In genomic region chr6:111972714-111973678, GRCh38 we compare ENCODE assay signal across 8 cellular contexts.
DNase-seq lines count a peak whose midpoint lies in the region; ATAC-seq lines count a peak whose summit lies in the region.

No MANE protein-coding gene starts in this region.

- H3K27me3 Mint-ChIP-seq in activated naive CD8-positive, alpha-beta T cell = no peaks in the 10 kb centered on the region

- peaks cover 74% of the 10 kb centered on the region for H3K4me1 Mint-ChIP-seq in activated naive CD8-positive, alpha-beta T cell (ENCODE audit: low read depth)

- DNase-seq in DMS 273 (lab: John Stamatoyannopoulos, UW; ENCODE audit: unreplicated experiment) (peak; percentile 36), SK-MEL-5 (ENCODE audit: low read depth, low spot score) (peak; percentile 52), iPS-NIHi11 (ENCODE audit: low spot score) (peak; percentile 22), NCI-H146 treated with DMSO at 0.1 percent for 48 hours (lab: John Stamatoyannopoulos, UW; ENCODE audit: unreplicated experiment) (no peak), NCI-H1092 treated with DMSO at 0.1 percent for 48 hours (lab: John Stamatoyannopoulos, UW) (no peak)
- peak; percentile 47 to 52 for DNase-seq in stimulated activated CD4-positive, alpha-beta T cell treated with anti-CD3 and anti-CD28 coated beads, Interleukin-2, amount 100 ng/mL, for 48 hours

- no peaks in the 10 kb centered on the region for H3K36me3 Mint-ChIP-seq in activated naive CD8-positive, alpha-beta T cell

- H3K4me3 Mint-ChIP-seq in activated naive CD8-positive, alpha-beta T cell = peak overlapping the region; percentile 54

- no peaks in the 10 kb centered on the region for H3K9me3 Mint-ChIP-seq in activated naive CD8-positive, alpha-beta T cell (ENCODE audit: low read depth)

- in situ Hi-C loops in SK-MEL-5 (cut with HindIII; ENCODE audit: low pct_unique_long_range_greater_than_20kb, low sequenced_read_pairs) = no loop called here

- peak overlapping the region; percentile 93 for H3K27ac Mint-ChIP-seq in activated naive CD8-positive, alpha-beta T cell

- no peak for ATAC-seq in GM19467 (IDR thresholded peaks at IDR 0.05; ENCODE audit: unreplicated experiment)

Comparison
In these comparisons a context has a peak if more than half of its experiments do, and no peak if none do; other contexts are left out.
1. DNase-seq: peak in DMS 273 (single experiment), SK-MEL-5 (single experiment), iPS-NIHi11 (single experiment) and stimulated activated CD4-positive, alpha-beta T cell treated with anti-CD3 and anti-CD28 coated beads, Interleukin-2, amount 100 ng/mL, for 48 hours (2 of 2); none in NCI-H146 treated with DMSO at 0.1 percent for 48 hours (single experiment) and NCI-H1092 treated with DMSO at 0.1 percent for 48 hours (single experiment).